In genomic region chr2:31065356-31065755, GRCh38 we compare ENCODE assay signal across 30 cellular contexts.
"Had no signal": no experiment of that assay in that cellular context is flagged by ENCODE, and none has a peak within 500 bp of the region (broad histone marks: within the 10 kb centered on the region; RNA-seq: fewer than 3 reads in every experiment).

No MANE protein-coding gene starts in this region.

- H3K4me3 ChIP-seq: ascending aorta, cardiac muscle cell had no signal

- H3K36me3 ChIP-seq: ascending aorta, cardiac muscle cell had no signal

- H3K4me1 ChIP-seq: ascending aorta had no signal

- H3K27ac ChIP-seq: ascending aorta, cardiac muscle cell, VCaP had no signal

- ATAC-seq: activated CD8-positive, alpha-beta T cell treated with anti-CD3 and anti-CD28 coated beads for 36 hours; activated naive CD4-positive, alpha-beta T cell treated with anti-CD3 and anti-CD28 coated beads, Interleukin-2, amount 50 U/mL, for 72 hours; activated naive CD8-positive, alpha-beta T cell treated with anti-CD3 and anti-CD28 coated beads, Interleukin-2, amount 50 U/mL, for 24 hours; activated T-cell treated with anti-CD3 and anti-CD28 coated beads, Interleukin-2, amount 50 U/mL, for 4 hours; activated T-cell treated with anti-CD3 and anti-CD28 coated beads, Interleukin-2, amount 50 U/mL, for 72 hours; activated T-helper 17 cell treated with anti-CD3 and anti-CD28 coated beads, Interleukin-2, amount 50 U/mL, for 72 hours had no signal

- H3K9me3 ChIP-seq: ascending aorta had no signal

- DNase-seq: activated B cell treated with CpG ODN at 0.5 μM for 24 hours; activated CD4-positive, alpha-beta memory T cell treated with anti-CD3 and anti-CD28 coated beads for 36 hours; activated CD4-positive, alpha-beta T cell treated with anti-CD3 and anti-CD28 coated beads for 4 hours; activated CD4-positive, alpha-beta T cell treated with anti-CD3 and anti-CD28 coated beads, Interleukin-2, amount 10 ng/mL, durations not matched to agents 24 days and 14 days; activated CD4-positive, alpha-beta T cell treated with anti-CD3 and anti-CD28 coated beads, Interleukin-2, amount 50 U/mL, for 1 hour; activated CD4-positive, alpha-beta T cell treated with anti-CD3 and anti-CD28 coated beads, Interleukin-2, amount 50 U/mL, for 4 hours; activated CD4-positive, CD25-positive, alpha-beta regulatory T cell treated with anti-CD3 and anti-CD28 coated beads, Interleukin-2, amount 50 U/mL, for 72 hours; activated CD8-positive, alpha-beta memory T cell treated with anti-CD3 and anti-CD28 coated beads, Interleukin-2, amount 50 U/mL, for 4 hours; activated CD8-positive, alpha-beta T cell treated with anti-CD3 and anti-CD28 coated beads for 36 hours; activated effector memory CD4-positive, alpha-beta T cell treated with anti-CD3 and anti-CD28 coated beads, Interleukin-2, amount 50 U/mL, for 16 hours; activated gamma-delta T cell treated with Interleukin-2 at 50 U/mL for 16 hours; activated naive CD4-positive, alpha-beta T cell; activated naive CD4-positive, alpha-beta T cell treated with anti-CD3 and anti-CD28 coated beads for 36 hours; activated naive CD4-positive, alpha-beta T cell treated with anti-CD3 and anti-CD28 coated beads, Interleukin-2, amount 50 U/mL, for 16 hours; activated naive CD8-positive, alpha-beta T cell treated with anti-CD3 and anti-CD28 coated beads, Interleukin-2, amount 10 ng/mL, durations not matched to agents 7 days and 5 days; activated naive CD8-positive, alpha-beta T cell treated with anti-CD3 and anti-CD28 coated beads, Interleukin-2, amount 50 U/mL, for 24 hours; activated T-cell treated with anti-CD3 and anti-CD28 coated beads for 4 hours; activated T-cell treated with anti-CD3 and anti-CD28 coated beads, Interleukin-2, amount 50 U/mL, for 1 hour; activated T-cell treated with anti-CD3 and anti-CD28 coated beads, Interleukin-2, amount 50 U/mL, for 4 hours; activated T-cell treated with anti-CD3 and anti-CD28 coated beads, Interleukin-2, amount 50 U/mL, for 72 hours; amygdala; anterior cingulate cortex; T-helper 1 cell; T-helper 2 cell; T-helper 9 cell had no signal

- H3K27me3 ChIP-seq: ascending aorta, cardiac muscle cell had no signal
